25 cellular contexts compared by ENCODE assay signal in genomic region chr1:5780324-5780716, GRCh38.
"Had no signal": no experiment of that assay in that cellular context is flagged by ENCODE, and none has a peak within 500 bp of the region (broad histone marks: within the 10 kb centered on the region; RNA-seq: fewer than 3 reads in every experiment).

No MANE protein-coding gene starts in this region.

- H3K9me3 ChIP-seq: gastrocnemius medialis, mucosa of descending colon, prostate gland, right atrium auricular region, sigmoid colon, testis, tibial artery had no signal

- H3K4me1 ChIP-seq: gastrocnemius medialis, heart left ventricle, parathyroid adenoma, prostate gland, right atrium auricular region, sigmoid colon, testis, tibial artery had no signal

- H3K79me2 ChIP-seq: hepatocyte, parathyroid adenoma had no signal

- H3K27ac ChIP-seq: dorsolateral prefrontal cortex, epithelial cell of prostate, gastrocnemius medialis, heart left ventricle, hepatocyte, parathyroid adenoma, prostate gland, right atrium auricular region, sigmoid colon, testis, tibial artery had no signal

- H3K27me3 ChIP-seq: gastrocnemius medialis, hepatocyte, right atrium auricular region, sigmoid colon, testis had no signal

- H3K36me3 ChIP-seq: gastrocnemius medialis, heart left ventricle, prostate gland, right atrium auricular region, sigmoid colon, tibial artery had no signal

- H3K9ac ChIP-seq: parathyroid adenoma had no signal

- DNase-seq: dorsolateral prefrontal cortex; effector CD4-positive, alpha-beta T cell; foreskin fibroblast; gastrocnemius medialis; heart left ventricle; kidney; mucosa of descending colon; naive B cell; sigmoid colon; stimulated activated CD4-positive, alpha-beta T cell treated with anti-CD3 and anti-CD28 coated beads, Interleukin-2, amount 100 ng/mL, for 24 hours; stimulated activated CD4-positive, alpha-beta T cell treated with anti-CD3 and anti-CD28 coated beads, Interleukin-4, amount 100 ng/mL, for 4 hours; stimulated activated naive CD8-positive, alpha-beta T cell treated with anti-CD3 and anti-CD28 coated beads, Interleukin-15, Interleukin-2, amounts not matched to agents 100 U/mL and 50 U/mL, for 24 hours; substantia nigra; tibial artery had no signal

- H3K4me3 ChIP-seq: dorsolateral prefrontal cortex, gastrocnemius medialis, heart left ventricle, hepatocyte, lung, mucosa of descending colon, prostate gland, right atrium auricular region, sigmoid colon, tibial artery had no signal

- ATAC-seq: gastrocnemius medialis; heart left ventricle; left lobe of liver; mucosa of descending colon; natural killer cell treated with Interleukin-12 subunit alpha and Interleukin-12 subunit beta and Interleukin-15 and Interleukin-18, amount 100 ng/mL, for 72 hours; stimulated activated memory B cell treated with anti-CD40 and anti-IgM and Interleukin-4, amounts not matched to agents 10 μg/mL and 1 μg/mL and 100 μg/mL, for 72 hours; stimulated activated naive CD8-positive, alpha-beta T cell treated with anti-CD3 and anti-CD28 coated beads, Interleukin-15, Interleukin-2, amounts not matched to agents 100 U/mL and 50 U/mL, for 24 hours had no signal

- FAIRE-seq: colon, kidney had no signal

- H3K4me2 ChIP-seq: hepatocyte had no signal

- H2AFZ ChIP-seq: hepatocyte, parathyroid adenoma had no signal
